ENCODE assay signal across 10 cellular contexts in genomic region chrX:107206697-107207065, GRCh38. TPM values are rescaled to one million over a fixed set of nuclear protein-coding genes. Genes with fewer than 3 reads are reported as not detected.
A peak's percentile ranks its signal among the peaks of the same experiment; 100 is the strongest.
DNase-seq lines count a peak whose midpoint lies in the region; ATAC-seq, FAIRE-seq and TF ChIP-seq lines count a peak whose summit lies in the region.
"Had no signal": no experiment of that assay in that cellular context is flagged by ENCODE, and none has a peak within 500 bp of the region (broad histone marks: within the 10 kb centered on the region; RNA-seq: fewer than 3 reads in every experiment).

No MANE protein-coding gene starts in this region.

- CTCF ChIA-PET in CD4-positive, alpha-beta memory T cell (lab: Charles Lee; ENCODE audit: partially characterized antibody) = no interaction called here
- CTCF ChIA-PET in GM12878 (lab: Yijun Ruan, JAX) = no interaction called here

- no TSS peak for BruUV-seq in GM12878 (replicated peaks; lab: Mats Ljungman, UMichigan)

- peak overlapping the region in 6 of 7 donors; percentile 79 to 93 (median 88) for H3K27ac Mint-ChIP-seq in CD4-positive, alpha-beta memory T cell
- no peak overlapping the region for H3K27ac Mint-ChIP-seq in nephron

- no peak for TF ChIP-seq EP300 in GM12878 (IDR thresholded peaks at IDR 0.05; ENCODE audit: borderline replicate concordance in 1 of 2, control insufficient read depth in 1 of 2, low read depth in 2 of 2, low read length in 2 of 2)

- H3K9me3 Mint-ChIP-seq in CD4-positive, alpha-beta memory T cell = no peaks in the 10 kb centered on the region
- peaks cover 6% of the 10 kb centered on the region for H3K9me3 Mint-ChIP-seq in nephron

- in situ Hi-C loops in GM12878 (cut with MboI) = no loop called here

- no peak for ATAC-seq in GM12878

- RAD21 ChIA-PET in GM12878 (lab: Charles Lee; ENCODE audit: unreplicated experiment) = no interaction called here

- H2AFZ ChIP-seq in GM12878 (ENCODE audit: control insufficient read depth, low read depth, low read length) = no peak overlapping the region

- DNase-seq in CD4-positive, alpha-beta memory T cell = no peak
- DNase-seq in GM12878 (ENCODE audit: low read depth, low spot score) = no peak
- no peak for DNase-seq in mesenteric fat pad (ENCODE audit: low spot score)
- DNase-seq in RCC 7860 (ENCODE audit: low spot score) = no peak
- no peak for DNase-seq in AG20443 (ENCODE audit: low spot score)
- no peak for DNase-seq in midbrain (lab: John Stamatoyannopoulos, UW)

- TF ChIP-seq CTCF in GM12878 (IDR thresholded peaks at IDR 0.05 in 2 of 3, conservative IDR thresholded peaks at IDR 0.05 in 1 of 3; ENCODE audit: control insufficient read depth in 2 of 3, extremely low read depth in 1 of 3, insufficient read depth in 1 of 3, low read depth in 3 of 3, low read length in 3 of 3) (no peak), nephron (IDR thresholded peaks at IDR 0.05; ENCODE audit: unreplicated experiment in 3 of 3) (no peak)

- no peaks in the 10 kb centered on the region for H4K20me1 ChIP-seq in GM12878 (ENCODE audit: control insufficient read depth, insufficient read depth)

- WGBS in GM12878 (ENCODE audit: insufficient coverage, insufficient replicate concordance, low lambda C conversion rate, missing lambda C conversion rate) = 48% methylated on average over 9 of the region's 9 CpGs

- peak overlapping the region; percentile 85 to 94 (median 91) for H3K4me3 Mint-ChIP-seq in CD4-positive, alpha-beta memory T cell
- peak overlapping the region; percentile 86 to 91 (median 88) for H3K4me3 Mint-ChIP-seq in nephron

- POLR2A ChIA-PET in CD4-positive, alpha-beta memory T cell (lab: Charles Lee; ENCODE audit: partially characterized antibody) = no interaction called here
- POLR2A ChIA-PET in GM12878 (lab: Charles Lee) = interaction anchor here (0.6 kb wide), 1 partner anchor 318 kb away, joined by 5 read pairs; no protein-coding TSS in a partner anchor

- FAIRE-seq in GM12878 (lab: Jason Lieb, UNC) = no peak
- no peak for FAIRE-seq in RCC 7860 (lab: Jason Lieb, UNC)

- H3K9ac ChIP-seq in HUES6 (ENCODE audit: low read length) (no peak overlapping the region), GM12878 (ENCODE audit: control insufficient read depth, insufficient read depth, low read length) (no peak overlapping the region)

- H3K4me3 ChIP-seq in CD4-positive, alpha-beta memory T cell (ENCODE audit: low read length in 2 of 2) = peak overlapping the region in 1 of 2 donors; percentile 63
- H3K4me3 ChIP-seq in HUES6 (ENCODE audit: low read depth, low read length) (0 out of 2 replicates have a peak overlapping the region, but pooled peaks have one; percentile 26), GM12878 (no peak overlapping the region)

- TF ChIP-seq POLR2A in GM12878 (IDR thresholded peaks at IDR 0.05; ENCODE audit: low read depth, low read length) = no peak

- peaks cover 2 to 9% (median 7%) of the 10 kb centered on the region in 4 donors for H3K4me1 Mint-ChIP-seq in CD4-positive, alpha-beta memory T cell
- H3K4me1 Mint-ChIP-seq in nephron = no peaks in the 10 kb centered on the region

- no peaks in the 10 kb centered on the region for H3K9me3 ChIP-seq in CD4-positive, alpha-beta memory T cell (ENCODE audit: control insufficient read depth in 1 of 2, low read length in 2 of 2)
- H3K9me3 ChIP-seq in HUES6 (ENCODE audit: control insufficient read depth, insufficient read depth, low read depth, low read length) = no peaks in the 10 kb centered on the region
- H3K9me3 ChIP-seq in GM12878 (replicated peaks; ENCODE audit: control insufficient read depth, insufficient read depth, low read length) = no peaks in the 10 kb centered on the region; the same call in 2 of the 3 replicates
- H3K9me3 ChIP-seq: HAP-1 had no signal

- H3K27ac ChIP-seq in CD4-positive, alpha-beta memory T cell (ENCODE audit: low read depth, low read length) = no peak overlapping the region
- no peak overlapping the region for H3K27ac ChIP-seq in HUES6 (ENCODE audit: low read depth, low read length)
- H3K27ac ChIP-seq in GM12878 (ENCODE audit: control insufficient read depth, insufficient read depth) = no peak overlapping the region

- intact Hi-C loops in CD4-positive, alpha-beta memory T cell (cut with micrococcal nuclease) = loop anchor here (5.0 kb wide), 2 partner anchors 89 to 421 kb away; partner anchors contain the start of genes PRPS1 and RBM41
- intact Hi-C loops in GM12878 (cut with micrococcal nuclease; ENCODE audit: unreplicated experiment) = loop anchor here (5.0 kb wide), 1 partner anchor 89 kb away; the partner anchor contains the start of gene RBM41

- TF ChIP-seq RAD21 in GM12878 (IDR thresholded peaks at IDR 0.05; ENCODE audit: insufficient read depth, low read depth, low read length) = no peak

- H3K4me2 ChIP-seq in GM12878 (ENCODE audit: control insufficient read depth, insufficient read depth) = peak overlapping the region; percentile 85; the same call in 1 of the 2 replicates

- H3K36me3 ChIP-seq in CD4-positive, alpha-beta memory T cell (ENCODE audit: insufficient read depth, low read length) = no peaks in the 10 kb centered on the region
- H3K36me3 ChIP-seq in HUES6 (ENCODE audit: control insufficient read depth, insufficient read depth, low read length) = no peaks in the 10 kb centered on the region
- no peaks in the 10 kb centered on the region for H3K36me3 ChIP-seq in GM12878 (ENCODE audit: control insufficient read depth in 2 of 2, insufficient read depth in 2 of 2, low read length in 1 of 2)
- H3K36me3 ChIP-seq: HAP-1 had no signal

- H3K79me2 ChIP-seq in GM12878 (ENCODE audit: control insufficient read depth, insufficient read depth, low read length) = no peaks in the 10 kb centered on the region

- H3K4me1 ChIP-seq in CD4-positive, alpha-beta memory T cell (ENCODE audit: insufficient read depth, low read length) = no peaks in the 10 kb centered on the region
- H3K4me1 ChIP-seq in HUES6 (ENCODE audit: control insufficient read depth, insufficient read depth, low read length) (peaks cover 16% of the 10 kb centered on the region), GM12878 (ENCODE audit: control insufficient read depth, insufficient read depth, low read length) (no peaks in the 10 kb centered on the region)

- H3K27me3 ChIP-seq in CD4-positive, alpha-beta memory T cell (ENCODE audit: insufficient read depth, low read length) = no peaks in the 10 kb centered on the region
- 0 out of 2 replicates have a peak, but pooled peaks cover 3% of the 10 kb centered on the region for H3K27me3 ChIP-seq in HUES6 (ENCODE audit: control insufficient read depth, insufficient read depth, low read length)
- no peaks in the 10 kb centered on the region for H3K27me3 ChIP-seq in GM12878 (replicated peaks in 1 of 2; ENCODE audit: control insufficient read depth in 2 of 2, insufficient read depth in 2 of 2, low read length in 1 of 2)

- H3K27me3 Mint-ChIP-seq in CD4-positive, alpha-beta memory T cell = peaks cover 0 to 2% of the 10 kb centered on the region in 2 donors
- peaks cover 14% of the 10 kb centered on the region for H3K27me3 Mint-ChIP-seq in nephron (ENCODE audit: low read depth)

- SMC1A ChIA-PET in GM12878 (lab: Charles Lee; ENCODE audit: uncharacterized antibody, unreplicated experiment) = no interaction called here

- peaks cover 0 to 5% of the 10 kb centered on the region in 2 donors for H3K36me3 Mint-ChIP-seq in CD4-positive, alpha-beta memory T cell
- H3K36me3 Mint-ChIP-seq in nephron (ENCODE audit: low read depth) = no peaks in the 10 kb centered on the region

RNA-seq across cellular contexts. Expression of gene DNAAF6, which starts 0.3 kb away (rescaled TPM):
- not detected for total RNA-seq in CD4-positive, alpha-beta memory T cell
- polyA plus RNA-seq in CD4-positive, alpha-beta memory T cell = not detected
- total RNA-seq in GM12878 (2013; cell fraction: nucleolus; rRNA removed) = not detected in 2 replicates
- not detected in 2 replicates for total RNA-seq in GM12878 (2014; rRNA removed)
- not detected in 2 replicates for total RNA-seq in GM12878 (2014; rRNA removed; fragmentation: Illumina TruSeq; extraction: Trizol)
- not detected in 2 replicates for total RNA-seq in GM12878 (2021)
- not detected for polyA plus RNA-seq in GM12878 (2011; ENCODE audit: low read depth)
- not detected in 2 replicates for polyA plus RNA-seq in GM12878 (2011; rRNA removed)
- polyA plus RNA-seq in GM12878 (2011; cell fraction: cytosol; rRNA removed) = not detected in 2 replicates
- not detected in 2 replicates for polyA plus RNA-seq in GM12878 (2011; cell fraction: nucleus; rRNA removed)
- polyA plus RNA-seq in GM12878 (2012) = not detected in 2 replicates
- not detected in 2 replicates for polyA plus RNA-seq in GM12878 (2014; fragmentation: Illumina TruSeq; extraction: Trizol)
- not detected for polyA plus RNA-seq in GM12878 (2014; fragmentation: Nextera tagmentation; extraction: Ambion mirVana)
- polyA plus RNA-seq in GM12878 (2014; rRNA removed) = not detected in 2 replicates
- not detected for polyA plus RNA-seq in GM12878 (2016; fragmentation: Nextera tagmentation; extraction: Ambion mirVana)
- polyA minus RNA-seq in GM12878 (2011; rRNA and poly(A)+ RNA removed) = not detected in 2 replicates
- polyA minus RNA-seq in GM12878 (2011; cell fraction: cytosol; rRNA and poly(A)+ RNA removed) = not detected in 2 replicates
- not detected in 2 replicates for polyA minus RNA-seq in GM12878 (2011; cell fraction: nucleus; rRNA and poly(A)+ RNA removed)
- not detected for total RNA-seq in mesenteric fat pad
- total RNA-seq: T-helper 2 cell treated with Interferon-gamma antibody and Interleukin-4, amounts not matched to agents 100 ng/mL and 5 ng/mL, for 36 hours had no signal

RNA-seq across cellular contexts. Expression of gene NUP62CL, which starts 0.4 kb away (rescaled TPM):
- total RNA-seq in CD4-positive, alpha-beta memory T cell = 1 to 10 TPM; 2.3 to 2.7 TPM
- polyA plus RNA-seq in CD4-positive, alpha-beta memory T cell = 1 to 10 TPM; 1.2 to 1.6 TPM
- total RNA-seq in GM12878 (2013; cell fraction: nucleolus; rRNA removed) = 12.0 and 13.1 TPM in 2 replicates
- total RNA-seq in GM12878 (2014; rRNA removed) = 6.0 and 6.4 TPM in 2 replicates
- 4.1 and 5.3 TPM in 2 replicates for total RNA-seq in GM12878 (2014; rRNA removed; fragmentation: Illumina TruSeq; extraction: Trizol)
- 3.1 and 3.2 TPM in 2 replicates for total RNA-seq in GM12878 (2021)
- polyA plus RNA-seq in GM12878 (2011; ENCODE audit: low read depth) = 1.7 TPM
- 4.4 and 6.0 TPM in 2 replicates for polyA plus RNA-seq in GM12878 (2011; rRNA removed)
- 1.4 and 2.1 TPM in 2 replicates for polyA plus RNA-seq in GM12878 (2011; cell fraction: cytosol; rRNA removed)
- polyA plus RNA-seq in GM12878 (2011; cell fraction: nucleus; rRNA removed) = 8.4 and 8.8 TPM in 2 replicates
- polyA plus RNA-seq in GM12878 (2012) = 1.1 and 2.0 TPM in 2 replicates
- 4.1 and 6.3 TPM in 2 replicates for polyA plus RNA-seq in GM12878 (2014; fragmentation: Illumina TruSeq; extraction: Trizol)
- polyA plus RNA-seq in GM12878 (2014; fragmentation: Nextera tagmentation; extraction: Ambion mirVana) = 1 to 10 TPM; 2.5 to 4.6 TPM
- 5.0 and 6.2 TPM in 2 replicates for polyA plus RNA-seq in GM12878 (2014; rRNA removed)
- 1 to 10 TPM; 4.0 to 5.2 TPM for polyA plus RNA-seq in GM12878 (2016; fragmentation: Nextera tagmentation; extraction: Ambion mirVana)
- polyA minus RNA-seq in GM12878 (2011; rRNA and poly(A)+ RNA removed) = 3.4 and 3.5 TPM in 2 replicates
- 0.83 and 2.8 TPM in 2 replicates for polyA minus RNA-seq in GM12878 (2011; cell fraction: cytosol; rRNA and poly(A)+ RNA removed)
- 5.6 and 6.8 TPM in 2 replicates for polyA minus RNA-seq in GM12878 (2011; cell fraction: nucleus; rRNA and poly(A)+ RNA removed)
- total RNA-seq in mesenteric fat pad = not detected

Comparison
In these comparisons a context has a peak if more than half of its experiments do, and no peak if none do; other contexts are left out.
1. H3K27ac Mint-ChIP-seq: peak in CD4-positive, alpha-beta memory T cell (6 of 7); none in nephron (0 of 3).